In the genomic region with DNA sequence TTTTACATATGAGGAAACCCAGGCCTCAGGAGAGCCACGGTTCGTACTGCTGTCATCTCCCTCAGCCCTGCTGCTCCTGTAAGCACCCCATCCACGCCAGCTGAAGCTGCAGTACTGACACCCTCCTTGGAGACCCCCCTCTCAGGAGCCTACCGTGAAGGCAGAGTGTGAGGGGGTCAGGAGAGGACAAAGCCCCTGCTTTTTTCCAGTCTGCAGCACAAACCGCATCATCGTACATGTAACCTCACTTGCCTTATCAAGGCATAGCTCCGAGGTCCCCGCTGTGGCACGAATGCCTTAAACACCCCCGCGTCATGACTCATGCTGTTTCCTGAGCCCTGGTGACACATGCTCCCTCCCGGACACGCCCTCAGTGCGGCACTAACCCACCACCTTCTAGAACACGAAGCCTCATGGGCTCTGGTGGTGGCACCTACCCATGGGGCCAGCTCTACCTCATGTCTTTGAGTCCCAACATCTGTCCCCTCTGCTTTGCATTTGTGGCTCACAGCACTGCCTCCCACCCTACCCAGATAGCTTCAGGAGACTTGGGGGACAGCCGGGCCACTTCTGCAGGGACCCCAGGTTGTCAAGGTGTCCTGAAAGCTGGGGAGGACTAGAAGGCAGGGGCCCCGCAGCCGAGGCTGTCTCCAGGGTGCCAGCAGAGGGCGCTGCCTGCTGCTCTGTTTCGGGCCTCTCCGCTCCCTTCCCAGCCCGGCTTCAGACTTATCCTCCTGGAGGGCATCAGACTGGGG, we compare ENCODE assay signal across 2 cellular contexts.
TF ChIP-seq lines count a peak whose summit lies in the region.

No MANE protein-coding gene starts in this region.

TF ChIP-seq in GM12891, 5 proteins besides CTCF, POLR2A, EP300 and RAD21:
- TF ChIP-seq POLR2AphosphoS5 (IDR thresholded peaks at IDR 0.05; ENCODE audit: low read depth, low read length) (no peak), TAF1 (IDR thresholded peaks at IDR 0.05; ENCODE audit: low read depth, low read length) (no peak), SPI1 (IDR thresholded peaks at IDR 0.05; ENCODE audit: low read depth, low read length) (no peak), PAX5 (IDR thresholded peaks at IDR 0.05; ENCODE audit: insufficient read depth, low read length, severe bottlenecking) (no peak), POU2F2 (IDR thresholded peaks at IDR 0.05; ENCODE audit: low read depth, low read length) (no peak)

TF ChIP-seq in K562, 482 proteins besides CTCF, POLR2A, EP300 and RAD21 (continues in another document):
- peak; percentile 97 for TF ChIP-seq MYNN (IDR thresholded peaks at IDR 0.05)
- no peak for TF ChIP-seq MYNN (CRISPR knock-in tag; IDR thresholded peaks at IDR 0.05)
- TF ChIP-seq ZNF24 (IDR thresholded peaks at IDR 0.05), result peak; percentile 58; the same call in 1 of the 2 replicates
- TF ChIP-seq CTCFL (IDR thresholded peaks at IDR 0.05; ENCODE audit: borderline replicate concordance, insufficient read depth, low read depth, low read length, poor library complexity, severe bottlenecking), result peak; percentile 49
- TF ChIP-seq RBBP5 (IDR thresholded peaks at IDR 0.05; ENCODE audit: borderline replicate concordance, insufficient read depth, low read length, poor library complexity, severe bottlenecking), result no peak
- peak; percentile 91 for TF ChIP-seq ZNF395 (CRISPR knock-in tag; IDR thresholded peaks at IDR 0.05)
- TF ChIP-seq FOXA3 (CRISPR knock-in tag; conservative IDR thresholded peaks at IDR 0.05 in 1 of 2, IDR thresholded peaks at IDR 0.05 in 1 of 2), result peak in 1 of 2 experiments; percentile 74; a peak in 1 of 4 replicates
- peak; percentile 80; the same call in 1 of the 2 replicates for TF ChIP-seq TOE1 (IDR thresholded peaks at IDR 0.05; ENCODE audit: borderline replicate concordance)
- TF ChIP-seq TOE1 (CRISPR knock-in tag; IDR thresholded peaks at IDR 0.05; ENCODE audit: borderline replicate concordance, low read depth), result no peak
- peak; percentile 76 for TF ChIP-seq RB1 (IDR thresholded peaks at IDR 0.05; ENCODE audit: low read depth)
- peak; percentile 96 for TF ChIP-seq HDAC2 (IDR thresholded peaks at IDR 0.05)
- TF ChIP-seq EGR1 (conservative IDR thresholded peaks at IDR 0.05), result peak; percentile 99
- TF ChIP-seq STAG1 (CRISPR knock-in tag; IDR thresholded peaks at IDR 0.05; ENCODE audit: borderline replicate concordance), result peak; percentile 29
- peak; percentile 78 for TF ChIP-seq TRIM28 (IDR thresholded peaks at IDR 0.05)
- TF ChIP-seq ZNF280B (CRISPR knock-in tag; IDR thresholded peaks at IDR 0.05), result no peak
- peak; percentile 100 for TF ChIP-seq JUN (IDR thresholded peaks at IDR 0.05; ENCODE audit: borderline replicate concordance, low read depth, low read length)
- peak; percentile 97 for TF ChIP-seq JUN (CRISPR knock-in tag; IDR thresholded peaks at IDR 0.05; ENCODE audit: borderline replicate concordance)
- TF ChIP-seq, protein P1, sequence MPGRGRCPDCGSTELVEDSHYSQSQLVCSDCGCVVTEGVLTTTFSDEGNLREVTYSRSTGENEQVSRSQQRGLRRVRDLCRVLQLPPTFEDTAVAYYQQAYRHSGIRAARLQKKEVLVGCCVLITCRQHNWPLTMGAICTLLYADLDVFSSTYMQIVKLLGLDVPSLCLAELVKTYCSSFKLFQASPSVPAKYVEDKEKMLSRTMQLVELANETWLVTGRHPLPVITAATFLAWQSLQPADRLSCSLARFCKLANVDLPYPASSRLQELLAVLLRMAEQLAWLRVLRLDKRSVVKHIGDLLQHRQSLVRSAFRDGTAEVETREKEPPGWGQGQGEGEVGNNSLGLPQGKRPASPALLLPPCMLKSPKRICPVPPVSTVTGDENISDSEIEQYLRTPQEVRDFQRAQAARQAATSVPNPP (IDR thresholded peaks at IDR 0.05; ENCODE audit: borderline replicate concordance, insufficient read depth, insufficient read length), result no peak
- peak; percentile 68; the same call in 1 of the 2 replicates for TF ChIP-seq ZFP91 (CRISPR knock-in tag; IDR thresholded peaks at IDR 0.05)
- no peak for TF ChIP-seq ZNF224 (CRISPR knock-in tag; IDR thresholded peaks at IDR 0.05)
- TF ChIP-seq TSHZ1 (CRISPR knock-in tag; IDR thresholded peaks at IDR 0.05), result no peak
- TF ChIP-seq, protein P2, sequence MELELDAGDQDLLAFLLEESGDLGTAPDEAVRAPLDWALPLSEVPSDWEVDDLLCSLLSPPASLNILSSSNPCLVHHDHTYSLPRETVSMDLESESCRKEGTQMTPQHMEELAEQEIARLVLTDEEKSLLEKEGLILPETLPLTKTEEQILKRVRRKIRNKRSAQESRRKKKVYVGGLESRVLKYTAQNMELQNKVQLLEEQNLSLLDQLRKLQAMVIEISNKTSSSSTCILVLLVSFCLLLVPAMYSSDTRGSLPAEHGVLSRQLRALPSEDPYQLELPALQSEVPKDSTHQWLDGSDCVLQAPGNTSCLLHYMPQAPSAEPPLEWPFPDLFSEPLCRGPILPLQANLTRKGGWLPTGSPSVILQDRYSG (tag; conservative IDR thresholded peaks at IDR 0.05; ENCODE audit: low read depth), result peak; percentile 80
- 0 out of 2 replicates have a peak, but pooled peaks have one; percentile 22 for TF ChIP-seq RREB1 (CRISPR knock-in tag; IDR thresholded peaks at IDR 0.05)
- peak; percentile 80 for TF ChIP-seq MBD2 (IDR thresholded peaks at IDR 0.05; ENCODE audit: borderline replicate concordance, low read depth)
- TF ChIP-seq CCNT2 (IDR thresholded peaks at IDR 0.05; ENCODE audit: borderline replicate concordance, extremely low read depth, insufficient read length, low read depth, low read length), result peak; percentile 81
- TF ChIP-seq, protein P3, sequence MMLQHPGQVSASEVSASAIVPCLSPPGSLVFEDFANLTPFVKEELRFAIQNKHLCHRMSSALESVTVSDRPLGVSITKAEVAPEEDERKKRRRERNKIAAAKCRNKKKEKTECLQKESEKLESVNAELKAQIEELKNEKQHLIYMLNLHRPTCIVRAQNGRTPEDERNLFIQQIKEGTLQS (IDR thresholded peaks at IDR 0.05), result peak; percentile 99
- TF ChIP-seq, protein P3 (CRISPR knock-in tag; conservative IDR thresholded peaks at IDR 0.05), result peak; percentile 98
